ENCODE assay signal across 14 cellular contexts in genomic region chr14:55832974-55833373, GRCh38.
"Had no signal": no experiment of that assay in that cellular context is flagged by ENCODE, and none has a peak within 500 bp of the region (broad histone marks: within the 10 kb centered on the region; RNA-seq: fewer than 3 reads in every experiment).

No MANE protein-coding gene starts in this region.

- DNase-seq: activated CD4-positive, alpha-beta T cell treated with anti-CD3 and anti-CD28 coated beads, Interleukin-2, amount 50 U/mL, for 4 hours; activated effector memory CD4-positive, alpha-beta T cell treated with Interleukin-2 at 50 U/mL for 16 hours; activated T-cell treated with anti-CD3 and anti-CD28 coated beads, Interleukin-2, amount 50 U/mL, for 1 hour; amniotic stem cell; body of pancreas; central memory CD4-positive, alpha-beta T cell; erythroblast; left cardiac atrium; lower lobe of right lung; midbrain; naive B cell; stimulated activated CD4-positive, alpha-beta T cell treated with anti-CD3 and anti-CD28 coated beads, Interleukin-4, amount 100 ng/mL, for 4 hours had no signal

- H3K4me3 Mint-ChIP-seq: dendritic cell treated with granulocyte-macrophage colony-stimulating factor and Interleukin-4, amounts not matched to agents 40 ng/mL and 50 ng/mL, for 4 days; naive B cell had no signal

- H3K9me3 ChIP-seq: body of pancreas, lower lobe of right lung had no signal

- H3K4me3 ChIP-seq: body of pancreas, lower lobe of right lung had no signal

- H3K27ac ChIP-seq: lower lobe of right lung had no signal

- H3K27ac Mint-ChIP-seq: activated naive CD4-positive, alpha-beta T cell treated with anti-CD3 and anti-CD28 coated beads, Interleukin-2, amount 50 U/mL, for 72 hours; dendritic cell treated with granulocyte-macrophage colony-stimulating factor and Interleukin-4, amounts not matched to agents 40 ng/mL and 50 ng/mL, for 4 days; naive B cell had no signal

- H3K27me3 ChIP-seq: body of pancreas had no signal

- H3K36me3 Mint-ChIP-seq: activated naive CD4-positive, alpha-beta T cell treated with anti-CD3 and anti-CD28 coated beads, Interleukin-2, amount 50 U/mL, for 72 hours; naive B cell had no signal

- H3K4me1 ChIP-seq: lower lobe of right lung had no signal

- ATAC-seq: activated naive CD4-positive, alpha-beta T cell treated with anti-CD3 and anti-CD28 coated beads, Interleukin-2, amount 50 U/mL, for 72 hours; body of pancreas; left cardiac atrium; lower lobe of right lung had no signal

- H3K36me3 ChIP-seq: lower lobe of right lung had no signal

- H3K9me3 Mint-ChIP-seq: activated naive CD4-positive, alpha-beta T cell treated with anti-CD3 and anti-CD28 coated beads, Interleukin-2, amount 50 U/mL, for 72 hours; naive B cell had no signal

- H3K4me1 Mint-ChIP-seq: naive B cell had no signal
